Comparison of ENCODE assay signal across 8 cellular contexts in genomic region chr1:84506002-84506728, GRCh38. TPM values are rescaled to one million over a fixed set of nuclear protein-coding genes. Genes with fewer than 3 reads are reported as not detected.
DNase-seq lines count a peak whose midpoint lies in the region; ATAC-seq and TF ChIP-seq lines count a peak whose summit lies in the region.

TSS of gene GNG5 (minus strand) at chr1:84506581. CDS start at chr1:84506091, 490 bp downstream.
TSS of gene SPATA1 (plus strand) at chr1:84506386. CDS start at chr1:84516360, 9,974 bp downstream.

- peak; percentile 92 for ATAC-seq in CD4-positive, alpha-beta T cell (ENCODE audit: poor library complexity)
- peak; percentile 82 for ATAC-seq in GM19452 (IDR thresholded peaks at IDR 0.05; ENCODE audit: unreplicated experiment)
- ATAC-seq in HG03575 (IDR thresholded peaks at IDR 0.05; ENCODE audit: extremely low read depth, insufficient number of reproducible peaks, low FRiP score, unreplicated experiment): peak; percentile 48
- peak; percentile 97 to 98 for ATAC-seq in lower lobe of right lung

- peaks cover 6% of the 10 kb centered on the region for H3K36me3 ChIP-seq in lower lobe of right lung

- peaks cover 22% of the 10 kb centered on the region for H3K36me3 Mint-ChIP-seq in CD4-positive, alpha-beta T cell (ENCODE audit: low read depth)
- H3K36me3 Mint-ChIP-seq in activated CD4-positive, alpha-beta memory T cell treated with anti-CD3 and anti-CD28 coated beads, Interleukin-2, amount 10 ng/mL, durations not matched to agents 7 days and 5 days (ENCODE audit: low read depth): peaks cover 61% of the 10 kb centered on the region

- peaks cover 44% of the 10 kb centered on the region for H3K4me1 ChIP-seq in lower lobe of right lung

- no peaks in the 10 kb centered on the region for H3K27me3 Mint-ChIP-seq in CD4-positive, alpha-beta T cell
- no peaks in the 10 kb centered on the region for H3K27me3 Mint-ChIP-seq in activated CD4-positive, alpha-beta memory T cell treated with anti-CD3 and anti-CD28 coated beads, Interleukin-2, amount 10 ng/mL, durations not matched to agents 7 days and 5 days

- CTCF ChIA-PET in CD4-positive, alpha-beta T cell (lab: Charles Lee): interaction anchor here (1.0 to 1.4 kb wide), 8 partner anchors 16 to 362 kb away, joined by 3 to 8 read pairs (median 3); partner anchors contain the start of genes CTBS and PRKACB
- CTCF ChIA-PET in activated CD4-positive, alpha-beta memory T cell treated with anti-CD3 and anti-CD28 coated beads, Interleukin-2, amount 10 ng/mL, durations not matched to agents 7 days and 5 days (lab: Charles Lee): interaction anchor here (0.6 to 3.6 kb wide), 11 partner anchors 26 to 741 kb away, joined by 3 to 27 read pairs (median 4); partner anchors contain the start of genes CTBS and PRKACB

- H3K27me3 ChIP-seq in CD4-positive, alpha-beta T cell (ENCODE audit: control insufficient read depth, insufficient read depth, low read length): no peaks in the 10 kb centered on the region
- no peaks in the 10 kb centered on the region for H3K27me3 ChIP-seq in lower lobe of right lung (ENCODE audit: low read depth)

- peaks cover 62% of the 10 kb centered on the region for H3K4me1 Mint-ChIP-seq in CD4-positive, alpha-beta T cell (ENCODE audit: low read depth)
- H3K4me1 Mint-ChIP-seq in activated CD4-positive, alpha-beta memory T cell treated with anti-CD3 and anti-CD28 coated beads, Interleukin-2, amount 10 ng/mL, durations not matched to agents 7 days and 5 days: peaks cover 43% of the 10 kb centered on the region

- H3K4me3 ChIP-seq in lower lobe of right lung: peak within 1 kb of the TSS; percentile 91

- H3K4me3 Mint-ChIP-seq in CD4-positive, alpha-beta T cell: peak within 1 kb of the TSS; percentile 96
- H3K4me3 Mint-ChIP-seq in activated CD4-positive, alpha-beta memory T cell treated with anti-CD3 and anti-CD28 coated beads, Interleukin-2, amount 10 ng/mL, durations not matched to agents 7 days and 5 days: peak within 1 kb of the TSS; percentile 95

- POLR2A ChIA-PET in CD4-positive, alpha-beta T cell (lab: Charles Lee): interaction anchor here (0.6 to 4.3 kb wide), 23 partner anchors 8 to 770 kb away, joined by 3 to 81 read pairs (median 3); partner anchors contain the start of genes BCL10, CTBS, PRKACB and RPF1
- POLR2A ChIA-PET in activated CD4-positive, alpha-beta memory T cell treated with anti-CD3 and anti-CD28 coated beads, Interleukin-2, amount 10 ng/mL, durations not matched to agents 7 days and 5 days (lab: Charles Lee): interaction anchor here (0.7 to 6.3 kb wide), 25 partner anchors 8 to 998 kb away, joined by 3 to 209 read pairs (median 8); partner anchors contain the start of genes BCL10, CTBS, PRKACB and RPF1

- H3K9me3 Mint-ChIP-seq in CD4-positive, alpha-beta T cell: no peaks in the 10 kb centered on the region
- H3K9me3 Mint-ChIP-seq in activated CD4-positive, alpha-beta memory T cell treated with anti-CD3 and anti-CD28 coated beads, Interleukin-2, amount 10 ng/mL, durations not matched to agents 7 days and 5 days: peaks cover 14% of the 10 kb centered on the region

- no peaks in the 10 kb centered on the region for H3K9me3 ChIP-seq in CD4-positive, alpha-beta T cell (ENCODE audit: control insufficient read depth, low read length)
- peaks cover 8% of the 10 kb centered on the region for H3K9me3 ChIP-seq in lower lobe of right lung

- intact Hi-C loops in CD4-positive, alpha-beta T cell (cut with DNase I, micrococcal nuclease): loop anchor here (1.0 to 10.0 kb wide), 8 partner anchors 27 to 769 kb away; partner anchors contain the start of genes PRKACB (in 2 of the 2), BCL10 (in 1 of the 2), CTBS (in 1 of the 2) and RPF1 (in 1 of the 2)
- intact Hi-C loops in lower lobe of right lung (cut with DNase I): no loop called here

- peak within 1 kb of the TSS; percentile 88 for H3K27ac Mint-ChIP-seq in CD4-positive, alpha-beta T cell
- peak within 1 kb of the TSS; percentile 97 for H3K27ac Mint-ChIP-seq in activated CD4-positive, alpha-beta memory T cell treated with anti-CD3 and anti-CD28 coated beads, Interleukin-2, amount 10 ng/mL, durations not matched to agents 7 days and 5 days

- peak; percentile 94 to 99 (median 97) for DNase-seq in CD4-positive, alpha-beta T cell
- DNase-seq in NCI-H82 (lab: John Stamatoyannopoulos, UW) (peak; percentile 99), ecto neural progenitor cell (ENCODE audit: low spot score) (peak; percentile 98), lower lobe of right lung (peak; percentile 99)
- DNase-seq in activated CD4-positive, alpha-beta memory T cell treated with anti-CD3 and anti-CD28 coated beads, Interleukin-2, amount 10 ng/mL, durations not matched to agents 7 days and 5 days: peak; percentile 98
- peak; percentile 94 to 96 (median 96) for DNase-seq in stimulated activated CD4-positive, alpha-beta T cell treated with anti-CD3 and anti-CD28 coated beads, TNF-alpha, amount 100 ng/mL, for 1 hour (ENCODE audit: low read depth in 3 of 3, low spot score in 1 of 3)

- H3K27ac ChIP-seq in CD4-positive, alpha-beta T cell (ENCODE audit: low read depth, low read length): peak within 1 kb of the TSS; percentile 75
- peak within 1 kb of the TSS; percentile 98 for H3K27ac ChIP-seq in lower lobe of right lung

- TF ChIP-seq CTCF in CD4-positive, alpha-beta T cell (IDR thresholded peaks at IDR 0.05): no peak
- TF ChIP-seq CTCF in lower lobe of right lung (IDR thresholded peaks at IDR 0.05): no peak

RNA-seq across cellular contexts. Expression of gene GNG5, which starts in this region (rescaled TPM):
- 10 to 100 TPM; 23.6 to 24.6 TPM for total RNA-seq in CD4-positive, alpha-beta T cell
- total RNA-seq in activated CD4-positive, alpha-beta memory T cell treated with anti-CD3 and anti-CD28 coated beads, Interleukin-2, amount 10 ng/mL, durations not matched to agents 7 days and 5 days: 100 to 1,000 TPM; 122 to 127 TPM
- total RNA-seq in lower lobe of right lung: 119 TPM

RNA-seq across cellular contexts. Expression of gene SPATA1, which starts in this region (rescaled TPM):
- total RNA-seq in CD4-positive, alpha-beta T cell: under 1 TPM; 0.11 to 0.61 TPM
- total RNA-seq in activated CD4-positive, alpha-beta memory T cell treated with anti-CD3 and anti-CD28 coated beads, Interleukin-2, amount 10 ng/mL, durations not matched to agents 7 days and 5 days: 1 to 10 TPM; 4.0 to 4.7 TPM
- 2.5 TPM for total RNA-seq in lower lobe of right lung

Comparison
In these comparisons a context has a peak if more than half of its experiments do, and no peak if none do; other contexts are left out.
1. Peak in every context shown above with its lines: DNase-seq, ATAC-seq, H3K4me3 ChIP-seq and H3K27ac ChIP-seq.